Comparison of ENCODE assay signal across 10 cellular contexts in genomic region chr22:24578355-24579241, GRCh38. TPM values are rescaled to one million over a fixed set of nuclear protein-coding genes. Genes with fewer than 3 reads are reported as not detected.
A peak's percentile ranks its signal among the peaks of the same experiment; 100 is the strongest.
DNase-seq lines count a peak whose midpoint lies in the region; ATAC-seq, FAIRE-seq and TF ChIP-seq lines count a peak whose summit lies in the region.
"Had no signal": no experiment of that assay in that cellular context is flagged by ENCODE, and none has a peak within 500 bp of the region (broad histone marks: within the 10 kb centered on the region; RNA-seq: fewer than 3 reads in every experiment).

No MANE protein-coding gene starts in this region.

- H3K36me3 ChIP-seq in CD8-positive, alpha-beta memory T cell (ENCODE audit: insufficient read depth, low read length), result peaks cover 6% of the 10 kb centered on the region
- H3K36me3 ChIP-seq in pancreas, result peaks cover 0 to 11% (median 0%) of the 10 kb centered on the region in 3 donors

- POLR2A ChIA-PET in CD8-positive, alpha-beta memory T cell (lab: Charles Lee), result no interaction called here

- no peaks in the 10 kb centered on the region for H3K9me3 ChIP-seq in CD8-positive, alpha-beta memory T cell (ENCODE audit: low read length)
- no peaks in the 10 kb centered on the region for H3K9me3 ChIP-seq in pancreas

- ATAC-seq in pancreas (peak in 3 of 4 donors; percentile 41 to 45 (median 45)), GM18861 (IDR thresholded peaks at IDR 0.05; ENCODE audit: unreplicated experiment) (no peak), HG03095 (IDR thresholded peaks at IDR 0.05; ENCODE audit: unreplicated experiment) (no peak)

- H3K27me3 ChIP-seq in CD8-positive, alpha-beta memory T cell (ENCODE audit: insufficient read depth, low read length, poor library complexity, severe bottlenecking), result no peaks in the 10 kb centered on the region
- no peaks in the 10 kb centered on the region for H3K27me3 ChIP-seq in pancreas

- 76 to 77% methylated on average over 7 of the region's 7 CpGs for WGBS in pancreas, 2 donors

- FAIRE-seq in pancreas (lab: Jason Lieb, UNC), result no peak
- FAIRE-seq: frontal cortex had no signal

- H3K4me1 ChIP-seq in CD8-positive, alpha-beta memory T cell (ENCODE audit: insufficient read depth, low read length), result no peaks in the 10 kb centered on the region
- peaks cover 0 to 10% (median 2%) of the 10 kb centered on the region in 3 donors for H3K4me1 ChIP-seq in pancreas

- peaks cover 0 to 30% (median 8%) of the 10 kb centered on the region in 3 donors for H3K36me3 Mint-ChIP-seq in CD8-positive, alpha-beta memory T cell

- CTCF ChIA-PET in CD8-positive, alpha-beta memory T cell (lab: Charles Lee), result no interaction called here

- TF ChIP-seq CTCF in LNCaP clone FGC (IDR thresholded peaks at IDR 0.05; ENCODE audit: control insufficient read depth, extremely low read depth, insufficient read depth), result no peak
- TF ChIP-seq CTCF in epithelial cell of esophagus (IDR thresholded peaks at IDR 0.05; ENCODE audit: insufficient read depth, low read depth, low read length, missing control alignments), result no peak
- TF ChIP-seq CTCF in pancreas (IDR thresholded peaks at IDR 0.05), result no peak

- no peak overlapping the region for H3K4me3 ChIP-seq in CD8-positive, alpha-beta memory T cell (ENCODE audit: low read length)
- H3K4me3 ChIP-seq in LNCaP clone FGC (ENCODE audit: low read depth, low read length), result no peak overlapping the region
- no peak overlapping the region for H3K4me3 ChIP-seq in epithelial cell of esophagus (ENCODE audit: low read length)
- no peak overlapping the region for H3K4me3 ChIP-seq in pancreas

- H3K27ac ChIP-seq in CD8-positive, alpha-beta memory T cell (ENCODE audit: low read depth, low read length), result no peak overlapping the region
- H3K27ac ChIP-seq in pancreas, result peak overlapping the region in 1 of 4 donors; percentile 5

- no peaks in the 10 kb centered on the region for H3K27me3 Mint-ChIP-seq in CD8-positive, alpha-beta memory T cell

- H3K4me3 Mint-ChIP-seq in CD8-positive, alpha-beta memory T cell, result no peak overlapping the region

- intact Hi-C loops in pancreas (cut with DNase I), result no loop called here

- peak overlapping the region in 7 of 8 donors; percentile 2 to 57 (median 43) for H3K27ac Mint-ChIP-seq in CD8-positive, alpha-beta memory T cell

- H3K4me1 Mint-ChIP-seq in CD8-positive, alpha-beta memory T cell, result peaks cover 0 to 2% (median 0%) of the 10 kb centered on the region in 3 donors

- no peaks in the 10 kb centered on the region for H3K9me3 Mint-ChIP-seq in CD8-positive, alpha-beta memory T cell

- DNase-seq in CD8-positive, alpha-beta memory T cell, result no peak
- DNase-seq in LNCaP clone FGC (ENCODE audit: low read depth) (peak; percentile 90), epithelial cell of esophagus (ENCODE audit: low read depth) (peak; percentile 98), pancreas (no peak), T-helper 1 cell (no peak)
- DNase-seq in stimulated activated CD4-positive, alpha-beta T cell treated with anti-CD3 and anti-CD28 coated beads, Interleukin-4, amount 100 ng/mL, for 24 hours, result no peak
- DNase-seq: activated CD8-positive, alpha-beta memory T cell treated with anti-CD3 and anti-CD28 coated beads, Interleukin-2, amount 50 U/mL, for 48 hours had no signal

RNA-seq across cellular contexts. Expression of gene LRRC75B, which starts 14.3 kb away (rescaled TPM):
- total RNA-seq in CD8-positive, alpha-beta memory T cell, result 1 to 10 TPM in 1 of 2 experiments, under 1 TPM in 1; 0.84 to 1.4 TPM
- polyA plus RNA-seq in CD8-positive, alpha-beta memory T cell, result not detected
- total RNA-seq in pancreas, result 10 to 100 TPM in 3 of 6 donors, 1 to 10 TPM in 3; 8.3 to 20.2 (median 9.8) TPM
- 100 to 1,000 TPM; 101 to 106 TPM for polyA plus RNA-seq in pancreas

RNA-seq across cellular contexts. Expression of gene SNRPD3, which starts 22.8 kb away (rescaled TPM):
- total RNA-seq in CD8-positive, alpha-beta memory T cell, result 100 to 1,000 TPM; 205 to 217 TPM
- polyA plus RNA-seq in CD8-positive, alpha-beta memory T cell, result 112 TPM
- total RNA-seq in pancreas, result 10 to 100 TPM; 15.9 to 36.1 (median 27.8) TPM
- 10 to 100 TPM; 30.6 to 58.1 TPM for polyA plus RNA-seq in pancreas

RNA-seq across cellular contexts. Expression of gene GUCD1, which starts 23.7 kb away (rescaled TPM):
- total RNA-seq in CD8-positive, alpha-beta memory T cell, result 100 to 1,000 TPM; 115 to 123 TPM
- polyA plus RNA-seq in CD8-positive, alpha-beta memory T cell, result 50.8 TPM
- 10 to 100 TPM; 41.0 to 55.2 (median 46.3) TPM for total RNA-seq in pancreas
- polyA plus RNA-seq in pancreas, result 10 to 100 TPM; 39.9 to 41.1 TPM

RNA-seq across cellular contexts. Expression of gene GGT1, which starts 24.4 kb away (rescaled TPM):
- total RNA-seq in CD8-positive, alpha-beta memory T cell, result 10 to 100 TPM; 36.9 to 39.1 TPM
- polyA plus RNA-seq in CD8-positive, alpha-beta memory T cell, result 12.1 TPM
- total RNA-seq in pancreas, result 10 to 100 TPM; 23.5 to 60.1 (median 42.8) TPM
- polyA plus RNA-seq in pancreas, result 100 to 1,000 TPM in 1 of 2 donors, 10 to 100 TPM in 1; 92.9 to 195 TPM

Comparison
In these comparisons a context has a peak if more than half of its experiments do, and no peak if none do; other contexts are left out.
1. DNase-seq: peak in LNCaP clone FGC (single experiment) and epithelial cell of esophagus (single experiment); none in CD8-positive, alpha-beta memory T cell (0 of 5), pancreas (0 of 6), T-helper 1 cell (0 of 5) and stimulated activated CD4-positive, alpha-beta T cell treated with anti-CD3 and anti-CD28 coated beads, Interleukin-4, amount 100 ng/mL, for 24 hours (single experiment).
2. ATAC-seq: peak in pancreas (3 of 4); none in GM18861 (single experiment) and HG03095 (single experiment).
3. RNA of gene SNRPD3, which starts 22.8 kb away (total RNA-seq): 205 to 217 TPM in CD8-positive, alpha-beta memory T cell; 15.9 to 36.1 TPM in pancreas; every median in the first group is over 4 times any median in the second.